ENCODE assay signal across 8 cellular contexts in genomic region chr3:11059090-11059798, GRCh38.
DNase-seq lines count a peak whose midpoint lies in the region; ATAC-seq, FAIRE-seq and TF ChIP-seq lines count a peak whose summit lies in the region.

No MANE protein-coding gene starts in this region.

- peak; percentile 69 for DNase-seq in A549 (ENCODE audit: low read depth in 1 of 2, low spot score in 1 of 2)
- DNase-seq in NCI-H2029 treated with DMSO at 0.1 percent for 48 hours (lab: John Stamatoyannopoulos, UW), result peak; percentile 22
- DNase-seq in activated CD4-positive, alpha-beta T cell treated with anti-CD3 and anti-CD28 coated beads, Interleukin-2, amount 50 U/mL, for 1 hour, result peak; percentile 4
- peak; percentile 76 for DNase-seq in fibroblast of pulmonary artery (ENCODE audit: low read depth)
- DNase-seq in non-pigmented ciliary epithelial cell (ENCODE audit: low read depth), result peak; percentile 27
- no peak for DNase-seq in DMS79 treated with DMSO at 0.1 percent for 48 hours (lab: John Stamatoyannopoulos, UW)

- 0 out of 6 replicates have a peak overlapping the region, but pooled peaks of 1 of the 2 experiments have one; percentile 23 for H3K27ac ChIP-seq in A549

- 0 out of 3 replicates have a peak, but pooled peaks cover 3% of the 10 kb centered on the region for H3K9me3 ChIP-seq in A549

- CTCF ChIA-PET in A549 (lab: Yijun Ruan, JAX), result interaction anchor here (0.6 to 11.4 kb wide), 93 partner anchors 9 to 635 kb away, joined by 3 to 297 read pairs (median 8); partner anchors contain the start of gene HRH1

- TF ChIP-seq EP300 in A549 (IDR thresholded peaks at IDR 0.05), result no peak

- TF ChIP-seq CTCF in A549 (IDR thresholded peaks at IDR 0.05), result peak; percentile 92
- TF ChIP-seq CTCF in GM12872 (IDR thresholded peaks at IDR 0.05; ENCODE audit: insufficient read depth, low read depth, low read length), result peak; percentile 63; the same call in 2 of the 3 replicates
- peak; percentile 93 for TF ChIP-seq CTCF in fibroblast of pulmonary artery (IDR thresholded peaks at IDR 0.05; ENCODE audit: low read length, missing control alignments)

- FAIRE-seq in A549 (lab: Jason Lieb, UNC), result no peak

- ATAC-seq in A549 (peak; percentile 82 to 87), GM21723 (IDR thresholded peaks at IDR 0.05; ENCODE audit: unreplicated experiment) (no peak)

- no peak overlapping the region for H3K4me3 ChIP-seq in A549
- no peak overlapping the region for H3K4me3 ChIP-seq in fibroblast of pulmonary artery (replicated peaks; ENCODE audit: low read depth, low read length)

- 32% methylated on average over 14 of the region's 14 CpGs for WGBS in A549 (ENCODE audit: missing lambda C conversion rate)

- no peak for TF ChIP-seq POLR2A in A549 (IDR thresholded peaks at IDR 0.05; ENCODE audit: low read length)

- peak; percentile 93 to 95 for TF ChIP-seq RAD21 in A549 (conservative IDR thresholded peaks at IDR 0.05 in 1 of 2, IDR thresholded peaks at IDR 0.05 in 1 of 2)

- H3K4me1 ChIP-seq in A549, result peaks cover 8% of the 10 kb centered on the region; the same call in 2 of the 3 replicates

- H3K4me2 ChIP-seq in A549, result peak overlapping the region; percentile 33; the same call in 1 of the 3 replicates

- POLR2A ChIA-PET in A549 (lab: Yijun Ruan, JAX), result no interaction called here

TF ChIP-seq in A549, 52 proteins besides CTCF, POLR2A, EP300 and RAD21:
- TF ChIP-seq PBX3 (IDR thresholded peaks at IDR 0.05) (no peak), HES2 (IDR thresholded peaks at IDR 0.05) (no peak), SMC3 (IDR thresholded peaks at IDR 0.05) (peak; percentile 90)
